Comparison of ENCODE assay signal across 19 cellular contexts in genomic region chr1:175138579-175138978, GRCh38. TPM values are rescaled to one million over a fixed set of nuclear protein-coding genes. Genes with fewer than 3 reads are reported as not detected.
DNase-seq lines count a peak whose midpoint lies in the region; ATAC-seq and TF ChIP-seq lines count a peak whose summit lies in the region.
"Had no signal": no experiment of that assay in that cellular context is flagged by ENCODE, and none has a peak within 500 bp of the region (broad histone marks: within the 10 kb centered on the region; RNA-seq: fewer than 3 reads in every experiment).

No MANE protein-coding gene starts in this region.

- H3K27me3 ChIP-seq in breast epithelium (no peaks in the 10 kb centered on the region), Panc1 (ENCODE audit: control insufficient read depth, insufficient read depth, low read length) (peaks cover 3% of the 10 kb centered on the region)
- H3K27me3 ChIP-seq: BE2C had no signal

- no peak overlapping the region for H3K4me3 Mint-ChIP-seq in natural killer cell treated with Interleukin-12 subunit alpha and Interleukin-12 subunit beta and Interleukin-15 and Interleukin-18, amount 100 ng/mL, for 72 hours
- H3K4me3 Mint-ChIP-seq in Calu3 (ENCODE audit: low read depth, unreplicated experiment), result no peak overlapping the region
- H3K4me3 Mint-ChIP-seq: CD4-positive, CD25-positive, alpha-beta regulatory T cell; CD8-positive, alpha-beta memory T cell; HFFc6 had no signal

- H3K9me3 Mint-ChIP-seq in natural killer cell treated with Interleukin-12 subunit alpha and Interleukin-12 subunit beta and Interleukin-15 and Interleukin-18, amount 100 ng/mL, for 72 hours, result no peaks in the 10 kb centered on the region
- H3K9me3 Mint-ChIP-seq in Calu3 (ENCODE audit: low read depth, unreplicated experiment), result no peaks in the 10 kb centered on the region
- H3K9me3 Mint-ChIP-seq: CD8-positive, alpha-beta memory T cell; HFFc6 had no signal

- CTCF ChIA-PET in Panc1 (lab: Charles Lee), result no interaction called here
- CTCF ChIA-PET in Calu3 (lab: Charles Lee), result no interaction called here

- H3K9me3 ChIP-seq in breast epithelium (no peaks in the 10 kb centered on the region), Panc1 (ENCODE audit: control insufficient read depth, insufficient read depth, low read depth, low read length) (no peaks in the 10 kb centered on the region)
- H3K9me3 ChIP-seq: BE2C had no signal

- H3K4me1 ChIP-seq in breast epithelium, result no peaks in the 10 kb centered on the region
- H3K4me1 ChIP-seq in Panc1 (ENCODE audit: control insufficient read depth, insufficient read depth, low read length), result no peaks in the 10 kb centered on the region
- H3K4me1 ChIP-seq: BE2C had no signal

- no peak overlapping the region for H3K27ac Mint-ChIP-seq in natural killer cell treated with Interleukin-12 subunit alpha and Interleukin-12 subunit beta and Interleukin-15 and Interleukin-18, amount 100 ng/mL, for 72 hours
- H3K27ac Mint-ChIP-seq in Calu3 (ENCODE audit: unreplicated experiment), result no peak overlapping the region
- H3K27ac Mint-ChIP-seq: CD4-positive, CD25-positive, alpha-beta regulatory T cell; CD8-positive, alpha-beta memory T cell; HFFc6 had no signal

- H3K27me3 Mint-ChIP-seq in natural killer cell treated with Interleukin-12 subunit alpha and Interleukin-12 subunit beta and Interleukin-15 and Interleukin-18, amount 100 ng/mL, for 72 hours, result peaks cover 14 to 38% of the 10 kb centered on the region in 2 donors
- H3K27me3 Mint-ChIP-seq in Calu3 (ENCODE audit: unreplicated experiment), result peaks cover 87% of the 10 kb centered on the region

- TF ChIP-seq CTCF in breast epithelium (IDR thresholded peaks at IDR 0.05), result no peak
- TF ChIP-seq CTCF in Panc1 (IDR thresholded peaks at IDR 0.05), result no peak
- TF ChIP-seq CTCF in epithelial cell of esophagus (IDR thresholded peaks at IDR 0.05; ENCODE audit: insufficient read depth, low read depth, low read length, missing control alignments), result no peak
- no peak for TF ChIP-seq CTCF in Calu3 (IDR thresholded peaks at IDR 0.05; ENCODE audit: unreplicated experiment)

- H3K4me3 ChIP-seq in breast epithelium, result no peak overlapping the region
- H3K4me3 ChIP-seq in Panc1 (ENCODE audit: low read depth in 2 of 2, low read length in 2 of 2), result no peak overlapping the region
- H3K4me3 ChIP-seq in epithelial cell of esophagus (ENCODE audit: low read length), result no peak overlapping the region

- H3K27ac ChIP-seq in breast epithelium (no peak overlapping the region), Panc1 (ENCODE audit: low read length) (no peak overlapping the region)

- peak; percentile 60; the same call in 1 of the 2 replicates for ATAC-seq in Panc1
- no peak for ATAC-seq in natural killer cell treated with Interleukin-12 subunit alpha and Interleukin-12 subunit beta and Interleukin-15 and Interleukin-18, amount 100 ng/mL, for 72 hours
- ATAC-seq in HG02852 (IDR thresholded peaks at IDR 0.05; ENCODE audit: unreplicated experiment), result no peak
- ATAC-seq: HCT116 had no signal

- intact Hi-C loops in breast epithelium (cut with DNase I; ENCODE audit: low total_unique reads), result no loop called here
- intact Hi-C loops in Panc1 (cut with micrococcal nuclease; ENCODE audit: unreplicated experiment), result no loop called here
- intact Hi-C loops in Calu3 (cut with micrococcal nuclease; ENCODE audit: unreplicated experiment), result no loop called here

- TF ChIP-seq POLR2A in breast epithelium (IDR thresholded peaks at IDR 0.05), result no peak

- H3K36me3 ChIP-seq in breast epithelium (no peaks in the 10 kb centered on the region), Panc1 (ENCODE audit: control insufficient read depth, insufficient read depth, low read length) (no peaks in the 10 kb centered on the region)
- H3K36me3 ChIP-seq: BE2C had no signal

- H3K36me3 Mint-ChIP-seq in natural killer cell treated with Interleukin-12 subunit alpha and Interleukin-12 subunit beta and Interleukin-15 and Interleukin-18, amount 100 ng/mL, for 72 hours, result no peaks in the 10 kb centered on the region
- H3K36me3 Mint-ChIP-seq in Calu3 (ENCODE audit: insufficient read depth, unreplicated experiment), result no peaks in the 10 kb centered on the region
- H3K36me3 Mint-ChIP-seq: CD4-positive, CD25-positive, alpha-beta regulatory T cell; CD8-positive, alpha-beta memory T cell had no signal

- H3K4me1 Mint-ChIP-seq in natural killer cell treated with Interleukin-12 subunit alpha and Interleukin-12 subunit beta and Interleukin-15 and Interleukin-18, amount 100 ng/mL, for 72 hours (ENCODE audit: low read depth in 2 of 2), result no peaks in the 10 kb centered on the region
- H3K4me1 Mint-ChIP-seq in Calu3 (ENCODE audit: low read depth, unreplicated experiment), result no peaks in the 10 kb centered on the region

- in situ Hi-C loops in T47D (cut with HindIII; ENCODE audit: low pct_unique_long_range_greater_than_20kb, low sequenced_read_pairs) (no loop called here), Panc1 (cut with HindIII; ENCODE audit: low pct_unique_long_range_greater_than_20kb, low sequenced_read_pairs) (no loop called here)

- BruUV-seq in Panc1 (replicated peaks; lab: Mats Ljungman, UMichigan) (no TSS peak), Calu3 (replicated peaks; lab: Mats Ljungman, UMichigan) (no TSS peak)

- POLR2A ChIA-PET in Panc1 (lab: Charles Lee), result no interaction called here

- DNase-seq in T47D (ENCODE audit: low read depth in 1 of 2, low spot score in 1 of 2) (peak; percentile 16 to 56), breast epithelium (ENCODE audit: low spot score in 2 of 2) (no peak), Panc1 (ENCODE audit: low read depth, low spot score) (no peak), epithelial cell of esophagus (ENCODE audit: low read depth) (peak; percentile 71), Calu3 (no peak)
- DNase-seq in natural killer cell treated with Interleukin-12 subunit alpha and Interleukin-12 subunit beta and Interleukin-15 and Interleukin-18, amount 100 ng/mL, for 72 hours (ENCODE audit: low spot score), result no peak
- DNase-seq: ACHN; BE2C; C1 segment of cervical spinal cord; CD4-positive, CD25-positive, alpha-beta regulatory T cell; CD8-positive, alpha-beta memory T cell; COR-L47; DMS79 treated with DMSO at 0.1 percent for 48 hours; GF-D8; GOT3; H7; HFFc6 had no signal

RNA-seq across cellular contexts. Expression of gene KIAA0040, which starts 54.0 kb away (rescaled TPM):
- total RNA-seq in breast epithelium (100 to 1,000 TPM in 1 of 3 donors, 10 to 100 TPM in 2; 43.6 to 160 (median 56.9) TPM), Panc1 (2021; ENCODE audit: unreplicated experiment) (0.31 TPM), Calu3 (2022) (24.3 and 33.4 TPM in 2 replicates)
- polyA plus RNA-seq in Panc1 (2012; ENCODE audit: insufficient read length), result not detected
- 10 to 100 TPM; 11.2 to 19.3 TPM for total RNA-seq in natural killer cell treated with Interleukin-12 subunit alpha and Interleukin-12 subunit beta and Interleukin-15 and Interleukin-18, amount 100 ng/mL, for 72 hours
- total RNA-seq: HFFc6 had no signal

Comparison
In these comparisons a context has a peak if more than half of its experiments do, and no peak if none do; other contexts are left out.
1. DNase-seq: peak in T47D (2 of 2) and epithelial cell of esophagus (single experiment); none in breast epithelium (0 of 2), Panc1 (single experiment), natural killer cell treated with Interleukin-12 subunit alpha and Interleukin-12 subunit beta and Interleukin-15 and Interleukin-18, amount 100 ng/mL, for 72 hours (single experiment) and Calu3 (single experiment).